14 cellular contexts compared by ENCODE assay signal in genomic region chr19:44876930-44877530, GRCh38. TPM values are rescaled to one million over a fixed set of nuclear protein-coding genes. Genes with fewer than 3 reads are reported as not detected.
A peak's percentile ranks its signal among the peaks of the same experiment; 100 is the strongest.
DNase-seq lines count a peak whose midpoint lies in the region; ATAC-seq and TF ChIP-seq lines count a peak whose summit lies in the region.
"Had no signal": no experiment of that assay in that cellular context is flagged by ENCODE, and none has a peak within 500 bp of the region (broad histone marks: within the 10 kb centered on the region; RNA-seq: fewer than 3 reads in every experiment).

No MANE protein-coding gene starts in this region.

- H3K27me3 ChIP-seq in heart right ventricle, result no peaks in the 10 kb centered on the region
- H3K27me3 ChIP-seq: vagina had no signal

- peak overlapping the region; percentile 54 for H3K27ac Mint-ChIP-seq in type B pancreatic cell

- peak; percentile 15 for DNase-seq in Right ventricle myocardium inferior (ENCODE audit: missing footprints)
- no peak for DNase-seq in heart right ventricle
- DNase-seq in NCI-H82 treated with DMSO at 0.1 percent for 48 hours (lab: John Stamatoyannopoulos, UW; ENCODE audit: unreplicated experiment), result peak; percentile 94
- DNase-seq in choroid plexus epithelial cell (ENCODE audit: low read depth), result peak; percentile 28
- DNase-seq in type B pancreatic cell (ENCODE audit: extremely low spot score, unreplicated experiment), result no peak
- DNase-seq in midbrain (lab: John Stamatoyannopoulos, UW), result no peak
- DNase-seq in activated naive CD4-positive, alpha-beta T cell (lab: John Stamatoyannopoulos, UW), result no peak
- DNase-seq: amniotic stem cell, EL, NCI-H1694 treated with DMSO at 0.1 percent for 48 hours had no signal

- H3K4me1 Mint-ChIP-seq in type B pancreatic cell (ENCODE audit: unreplicated experiment), result peaks cover 14% of the 10 kb centered on the region
- H3K4me1 Mint-ChIP-seq: IgD-negative memory B cell had no signal

- no peaks in the 10 kb centered on the region for H3K9me3 ChIP-seq in heart right ventricle
- H3K9me3 ChIP-seq: vagina had no signal

- no peak overlapping the region for H3K4me3 Mint-ChIP-seq in type B pancreatic cell
- H3K4me3 Mint-ChIP-seq: IgD-negative memory B cell had no signal

- peaks cover 16% of the 10 kb centered on the region for H3K36me3 Mint-ChIP-seq in type B pancreatic cell
- H3K36me3 Mint-ChIP-seq: IgD-negative memory B cell had no signal

- TF ChIP-seq CTCF in heart right ventricle (IDR thresholded peaks at IDR 0.05) (no peak), choroid plexus epithelial cell (conservative IDR thresholded peaks at IDR 0.05; ENCODE audit: low read depth, low read length) (no peak), type B pancreatic cell (conservative IDR thresholded peaks at IDR 0.05) (no peak)

- H3K27ac ChIP-seq in heart right ventricle, result peak overlapping the region in 2 of 10 donors; percentile 2 to 60
- H3K27ac ChIP-seq: vagina had no signal

- 72 to 75% methylated on average over 5 of the region's 5 CpGs for WGBS in heart right ventricle, 2 donors

- no peaks in the 10 kb centered on the region for H3K9me3 Mint-ChIP-seq in type B pancreatic cell
- H3K9me3 Mint-ChIP-seq: IgD-negative memory B cell had no signal

- peaks cover 0 to 40% (median 17%) of the 10 kb centered on the region in 9 donors for H3K4me1 ChIP-seq in heart right ventricle

- no peaks in the 10 kb centered on the region for H3K27me3 Mint-ChIP-seq in type B pancreatic cell

- ATAC-seq in Right ventricle myocardium inferior, result peak; percentile 14
- ATAC-seq in heart right ventricle, result no peak
- no peak for ATAC-seq in GM19351 (IDR thresholded peaks at IDR 0.05; ENCODE audit: unreplicated experiment)

- intact Hi-C loops in Right ventricle myocardium inferior (cut with DNase I), result no loop called here
- intact Hi-C loops in heart right ventricle (cut with DNase I), result no loop called here

- H3K4me3 ChIP-seq in heart right ventricle (no peak overlapping the region), choroid plexus epithelial cell (ENCODE audit: low read depth, low read length) (no peak overlapping the region)
- H3K4me3 ChIP-seq: vagina had no signal

- H3K36me3 ChIP-seq in heart right ventricle, result peaks cover 0 to 86% (median 48%) of the 10 kb centered on the region in 9 donors

RNA-seq across cellular contexts. Expression of gene TOMM40, which starts 14.0 kb away (rescaled TPM):
- total RNA-seq in Right ventricle myocardium inferior (45.3 TPM), heart right ventricle (10 to 100 TPM; 37.8 to 66.2 (median 43.9) TPM), type B pancreatic cell (ENCODE audit: low replicate concordance) (75.1 and 77.8 TPM in 2 replicates)
- polyA plus RNA-seq in heart right ventricle, result 10 to 100 TPM; 45.6 to 77.5 TPM

RNA-seq across cellular contexts. Expression of gene APOE, which starts 28.6 kb away (rescaled TPM):
- total RNA-seq in Right ventricle myocardium inferior, result 9.9 TPM
- total RNA-seq in heart right ventricle, result 10 to 100 TPM in 9 of 10 donors, 1 to 10 TPM in 1; 6.0 to 29.5 (median 20.6) TPM
- 10 to 100 TPM; 63.6 to 77.8 TPM for polyA plus RNA-seq in heart right ventricle
- 168 and 209 TPM in 2 replicates for total RNA-seq in type B pancreatic cell (ENCODE audit: low replicate concordance)
- polyA plus RNA-seq: IgD-negative memory B cell had no signal

RNA-seq across cellular contexts. Expression of gene NECTIN2, which starts 30.9 kb away (rescaled TPM):
- total RNA-seq in Right ventricle myocardium inferior (41.8 TPM), heart right ventricle (10 to 100 TPM; 34.1 to 83.9 (median 46.5) TPM), type B pancreatic cell (ENCODE audit: low replicate concordance) (123 and 203 TPM in 2 replicates)
- 10 to 100 TPM; 62.5 to 96.8 TPM for polyA plus RNA-seq in heart right ventricle
- polyA plus RNA-seq: IgD-negative memory B cell had no signal

RNA-seq across cellular contexts. Expression of gene APOC1, which starts 37.4 kb away (rescaled TPM):
- 1.4 TPM for total RNA-seq in Right ventricle myocardium inferior
- 10 to 100 TPM in 1 of 10 donors, 1 to 10 TPM in 4, not detected in 5; 1.4 to 13.5 (median 1.6) TPM for total RNA-seq in heart right ventricle
- 1 to 10 TPM; 3.6 to 5.3 TPM for polyA plus RNA-seq in heart right ventricle
- 76.3 and 145 TPM in 2 replicates for total RNA-seq in type B pancreatic cell (ENCODE audit: low replicate concordance)
- total RNA-seq: H4 had no signal
- polyA plus RNA-seq: IgD-negative memory B cell had no signal

Comparison
In these comparisons a context has a peak if more than half of its experiments do, and no peak if none do; other contexts are left out.
1. DNase-seq: peak in Right ventricle myocardium inferior (single experiment), NCI-H82 treated with DMSO at 0.1 percent for 48 hours (single experiment) and choroid plexus epithelial cell (single experiment); none in heart right ventricle (0 of 2), type B pancreatic cell (single experiment), midbrain (single experiment) and activated naive CD4-positive, alpha-beta T cell (0 of 4).